23 cellular contexts compared by ENCODE assay signal in the genomic region with DNA sequence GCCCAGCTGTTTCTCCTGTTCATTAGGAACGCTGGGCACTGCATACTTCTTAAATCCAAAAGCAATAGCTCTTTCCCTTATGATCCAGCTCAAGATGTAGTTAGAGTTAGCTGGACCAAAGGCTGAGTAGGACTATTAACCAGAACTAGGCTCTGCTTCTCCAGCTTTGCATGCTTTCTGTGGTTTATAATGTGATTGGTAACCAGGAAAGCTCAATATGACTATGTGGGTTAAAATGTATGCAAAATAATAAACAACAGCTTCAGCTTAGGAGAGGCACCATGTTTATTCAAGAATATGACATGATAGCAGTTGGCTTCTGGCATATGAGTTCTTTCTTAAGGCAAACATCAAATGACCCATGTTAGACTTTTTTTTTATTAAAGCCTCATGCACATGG.
"Had no signal": no experiment of that assay in that cellular context is flagged by ENCODE, and none has a peak within 500 bp of the region (broad histone marks: within the 10 kb centered on the region; RNA-seq: fewer than 3 reads in every experiment).

No MANE protein-coding gene starts in this region.

- H3K79me2 ChIP-seq: parathyroid adenoma had no signal

- H3K9me3 ChIP-seq: tibial nerve had no signal

- H3K27ac Mint-ChIP-seq: activated CD4-positive, alpha-beta T cell treated with anti-CD3 and anti-CD28 coated beads, Interleukin-2, amount 10 ng/mL, durations not matched to agents 7 days and 5 days; activated CD8-positive, alpha-beta T cell treated with anti-CD3 and anti-CD28 coated beads for 36 hours; activated naive CD4-positive, alpha-beta T cell treated with anti-CD3 and anti-CD28 coated beads, Interleukin-2, amount 50 U/mL, for 72 hours; activated T-helper 2 cell treated with anti-CD3 and anti-CD28 coated beads, Interferon-gamma antibody, Interleukin-2, Interleukin-4, amounts not matched to agents 10 μg/mL and 5 μg/mL and 100 μg/mL, durations not matched to agents 14 hours and 24 hours and 36 hours; brain; effector memory CD8-positive, alpha-beta T cell; natural killer cell; neural progenitor cell; WTC11 had no signal

- H3K9me3 Mint-ChIP-seq: activated CD4-positive, alpha-beta T cell treated with anti-CD3 and anti-CD28 coated beads, Interleukin-2, amount 10 ng/mL, durations not matched to agents 7 days and 5 days; activated T-helper 2 cell treated with anti-CD3 and anti-CD28 coated beads, Interferon-gamma antibody, Interleukin-2, Interleukin-4, amounts not matched to agents 10 μg/mL and 5 μg/mL and 100 μg/mL, durations not matched to agents 14 hours and 24 hours and 36 hours; effector memory CD8-positive, alpha-beta T cell had no signal

- H3K9ac ChIP-seq: neural progenitor cell, parathyroid adenoma had no signal

- H3K4me3 Mint-ChIP-seq: activated CD4-positive, alpha-beta T cell treated with anti-CD3 and anti-CD28 coated beads, Interleukin-2, amount 10 ng/mL, durations not matched to agents 7 days and 5 days; activated CD8-positive, alpha-beta T cell treated with anti-CD3 and anti-CD28 coated beads for 36 hours; brain; effector memory CD8-positive, alpha-beta T cell; natural killer cell; neural progenitor cell; WTC11 had no signal

- H3K36me3 Mint-ChIP-seq: neural progenitor cell had no signal

- H3K4me2 ChIP-seq: neural progenitor cell had no signal

- DNase-seq: activated CD4-positive, alpha-beta T cell treated with anti-CD3 and anti-CD28 coated beads for 1 hour; activated CD4-positive, alpha-beta T cell treated with anti-CD3 and anti-CD28 coated beads, Interleukin-2, amount 10 ng/mL, durations not matched to agents 7 days and 5 days; activated CD8-positive, alpha-beta T cell treated with anti-CD3 and anti-CD28 coated beads for 36 hours; activated T-cell treated with anti-CD3 and anti-CD28 coated beads, Interleukin-2, amount 50 U/mL, for 48 hours; aorta; cortex of kidney; effector memory CD8-positive, alpha-beta T cell; islet precursor cell; left ventricle myocardium inferior; mesendoderm; natural killer cell; occipital lobe; right cardiac atrium; stimulated activated naive CD4-positive, alpha-beta T cell had no signal

- ATAC-seq: activated CD8-positive, alpha-beta T cell treated with anti-CD3 and anti-CD28 coated beads for 36 hours; activated naive CD4-positive, alpha-beta T cell treated with anti-CD3 and anti-CD28 coated beads, Interleukin-2, amount 50 U/mL, for 72 hours; effector memory CD8-positive, alpha-beta T cell; natural killer cell; right cardiac atrium; WTC11 had no signal

- H2AFZ ChIP-seq: neural progenitor cell, parathyroid adenoma had no signal

- H3K27ac ChIP-seq: cardiac muscle cell, left ventricle myocardium inferior, neural progenitor cell, parathyroid adenoma, tibial nerve had no signal

- H3K4me1 ChIP-seq: left ventricle myocardium inferior, neural progenitor cell, parathyroid adenoma, tibial nerve had no signal

- H3K4me3 ChIP-seq: cardiac muscle cell, left ventricle myocardium inferior, lung, neural progenitor cell, tibial nerve had no signal

- H3K4me1 Mint-ChIP-seq: activated CD4-positive, alpha-beta T cell treated with anti-CD3 and anti-CD28 coated beads, Interleukin-2, amount 10 ng/mL, durations not matched to agents 7 days and 5 days; brain; natural killer cell; neural progenitor cell had no signal

- H3K27me3 ChIP-seq: cardiac muscle cell, neural progenitor cell, tibial nerve had no signal

- H3K27me3 Mint-ChIP-seq: activated CD4-positive, alpha-beta T cell treated with anti-CD3 and anti-CD28 coated beads, Interleukin-2, amount 10 ng/mL, durations not matched to agents 7 days and 5 days; activated CD8-positive, alpha-beta T cell treated with anti-CD3 and anti-CD28 coated beads for 36 hours; brain; effector memory CD8-positive, alpha-beta T cell had no signal

- H3K36me3 ChIP-seq: cardiac muscle cell, neural progenitor cell had no signal
